In the genomic region with DNA sequence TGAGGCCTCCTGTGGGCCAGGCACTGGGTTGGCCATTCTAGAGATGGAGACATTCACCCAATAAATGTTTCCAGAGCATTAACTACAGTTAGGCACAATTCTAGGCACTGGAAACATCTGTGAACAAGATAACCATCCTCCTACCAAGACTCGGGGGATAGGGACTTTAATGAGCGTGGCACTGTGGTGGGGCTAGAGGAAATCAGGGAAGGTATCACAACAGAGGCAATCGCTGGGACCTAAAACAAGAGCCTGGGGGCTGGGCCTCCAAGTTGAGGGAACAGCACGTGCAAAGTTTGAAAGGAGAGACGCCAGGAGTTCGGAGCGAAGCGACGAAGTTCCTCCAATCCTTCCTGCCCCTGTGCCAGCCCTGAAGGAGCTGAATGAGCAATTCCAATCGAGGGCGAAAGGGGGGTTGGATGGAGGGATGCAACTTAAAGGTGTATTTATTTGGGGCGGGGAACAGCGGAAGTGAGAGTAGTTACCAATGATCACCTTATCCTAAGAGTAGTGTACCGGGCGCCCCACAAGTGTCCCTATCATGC, we compare ENCODE assay signal across 8 cellular contexts. TPM values are rescaled to one million over a fixed set of nuclear protein-coding genes. Genes with fewer than 3 reads are reported as not detected.
DNase-seq lines count a peak whose midpoint lies in the region; ATAC-seq and TF ChIP-seq lines count a peak whose summit lies in the region.

No MANE protein-coding gene starts in this region.

- H3K4me3 ChIP-seq in DND-41 (ENCODE audit: low read depth in 1 of 2, low read length in 2 of 2) = peak overlapping the region in 1 of 2 experiments; percentile 100; a peak in 3 of 4 replicates
- H3K4me3 ChIP-seq in Jurkat, Clone E6-1 (ENCODE audit: low read length) = peak overlapping the region; percentile 58
- peak overlapping the region; percentile 83 for H3K4me3 ChIP-seq in neural cell (ENCODE audit: low read length)
- no peak overlapping the region for H3K4me3 ChIP-seq in aorta (ENCODE audit: low read length in 2 of 2)

- H3F3A ChIP-seq in neural cell (ENCODE audit: insufficient read depth, low read length, poor library complexity, severe bottlenecking) = peaks cover 4% of the 10 kb centered on the region

- H3K27me3 ChIP-seq in DND-41 (ENCODE audit: insufficient read depth, low read length, poor library complexity) (no peaks in the 10 kb centered on the region), neural cell (ENCODE audit: insufficient read depth, low read depth, low read length) (no peaks in the 10 kb centered on the region), aorta (ENCODE audit: control insufficient read depth in 1 of 2, insufficient read depth in 2 of 2, low read length in 1 of 2) (no peaks in the 10 kb centered on the region)

- H3K4me1 ChIP-seq in DND-41 (ENCODE audit: insufficient read depth, low read length) = peaks cover 32% of the 10 kb centered on the region
- H3K4me1 ChIP-seq in aorta (ENCODE audit: control insufficient read depth in 1 of 2, insufficient read depth in 2 of 2, low read length in 2 of 2) = no peaks in the 10 kb centered on the region

- H3K9ac ChIP-seq in DND-41 (ENCODE audit: low read depth, low read length) = peak overlapping the region; percentile 80
- peak overlapping the region; percentile 58 for H3K9ac ChIP-seq in neural cell (ENCODE audit: low read length)

- H3K27me3 Mint-ChIP-seq in dendritic cell treated with granulocyte-macrophage colony-stimulating factor and Interleukin-4, amounts not matched to agents 40 ng/mL and 50 ng/mL, for 4 days = no peaks in the 10 kb centered on the region

- TF ChIP-seq CTCF in DND-41 (IDR thresholded peaks at IDR 0.05; ENCODE audit: borderline replicate concordance, extremely low read depth, low read length, poor library complexity, severe bottlenecking) = no peak
- TF ChIP-seq CTCF in neural cell (IDR thresholded peaks at IDR 0.05; ENCODE audit: poor library complexity, severe bottlenecking) = no peak

- peak overlapping the region; percentile 94 for H3K27ac Mint-ChIP-seq in dendritic cell treated with granulocyte-macrophage colony-stimulating factor and Interleukin-4, amounts not matched to agents 40 ng/mL and 50 ng/mL, for 4 days

- peaks cover 74% of the 10 kb centered on the region for H3K36me3 Mint-ChIP-seq in dendritic cell treated with granulocyte-macrophage colony-stimulating factor and Interleukin-4, amounts not matched to agents 40 ng/mL and 50 ng/mL, for 4 days (ENCODE audit: low read depth)

- peaks cover 78% of the 10 kb centered on the region for H3K4me1 Mint-ChIP-seq in dendritic cell treated with granulocyte-macrophage colony-stimulating factor and Interleukin-4, amounts not matched to agents 40 ng/mL and 50 ng/mL, for 4 days (ENCODE audit: low read depth)

- no peak; the same call in 2 of the 3 replicates for ATAC-seq in DND-41 (ENCODE audit: insufficient read depth, low read depth)
- ATAC-seq in aorta (ENCODE audit: low FRiP score) = no peak

- intact Hi-C loops in dendritic cell treated with granulocyte-macrophage colony-stimulating factor and Interleukin-4, amounts not matched to agents 40 ng/mL and 50 ng/mL, for 4 days (cut with micrococcal nuclease) = no loop called here
- intact Hi-C loops in aorta (cut with DNase I) = no loop called here

- H3K4me2 ChIP-seq in DND-41 (ENCODE audit: insufficient read depth, low read length) (peak overlapping the region; percentile 100), neural cell (ENCODE audit: low read length) (no peak overlapping the region)

- H3K9me3 Mint-ChIP-seq in dendritic cell treated with granulocyte-macrophage colony-stimulating factor and Interleukin-4, amounts not matched to agents 40 ng/mL and 50 ng/mL, for 4 days = no peaks in the 10 kb centered on the region

- no peak for TF ChIP-seq EP300 in neural cell (conservative IDR thresholded peaks at IDR 0.05; ENCODE audit: poor library complexity, severe bottlenecking)

- H4K20me1 ChIP-seq in DND-41 (ENCODE audit: insufficient read depth, low read length) = peaks cover 55% of the 10 kb centered on the region
- H4K20me1 ChIP-seq in neural cell (ENCODE audit: insufficient read depth) = no peaks in the 10 kb centered on the region

- H2AFZ ChIP-seq in DND-41 (ENCODE audit: low read depth, low read length) (peak overlapping the region; percentile 87), neural cell (ENCODE audit: low read depth, low read length) (peak overlapping the region; percentile 61)

- H3K36me3 ChIP-seq in DND-41 (ENCODE audit: insufficient read depth, low read length) (peaks cover 72% of the 10 kb centered on the region), neural cell (ENCODE audit: insufficient read depth, low read length) (no peaks in the 10 kb centered on the region), aorta (ENCODE audit: control insufficient read depth in 1 of 2, insufficient read depth in 2 of 2, low read length in 1 of 2) (peaks cover 0 to 10% of the 10 kb centered on the region in 2 donors)

- H3K27ac ChIP-seq in DND-41 (ENCODE audit: low read length) (peak overlapping the region; percentile 79), neural cell (ENCODE audit: low read length) (peak overlapping the region; percentile 54), aorta (ENCODE audit: low read depth in 1 of 2, low read length in 2 of 2) (peak overlapping the region in 1 of 2 donors; percentile 49)

- H3K9me2 ChIP-seq in neural cell (ENCODE audit: insufficient read depth, low read length) = no peaks in the 10 kb centered on the region

- H3K4me3 Mint-ChIP-seq in dendritic cell treated with granulocyte-macrophage colony-stimulating factor and Interleukin-4, amounts not matched to agents 40 ng/mL and 50 ng/mL, for 4 days = peak overlapping the region; percentile 87

- 22% methylated on average over 15 of the region's 15 CpGs for WGBS in aorta, 2 donors

- H3K9me3 ChIP-seq in DND-41 (ENCODE audit: insufficient read depth, low read length, severe bottlenecking) (no peaks in the 10 kb centered on the region), neural cell (ENCODE audit: low read length) (no peaks in the 10 kb centered on the region), aorta (ENCODE audit: control insufficient read depth, low read length) (no peaks in the 10 kb centered on the region)

- H3K79me2 ChIP-seq in DND-41 (ENCODE audit: insufficient read depth, low read length) (peaks cover 42% of the 10 kb centered on the region), neural cell (replicated peaks; ENCODE audit: insufficient read depth, low read length) (no peaks in the 10 kb centered on the region)

- DNase-seq in DND-41 (no peak), NCI-H2029 (lab: John Stamatoyannopoulos, UW) (no peak), amniotic stem cell (lab: John Stamatoyannopoulos, UW) (no peak), aorta (no peak), NOMO-1 (lab: John Stamatoyannopoulos, UW; ENCODE audit: unreplicated experiment in 2 of 2) (no peak)
- no peak for DNase-seq in Jurkat, Clone E6-1 (ENCODE audit: low read depth, low spot score)

- TF ChIP-seq RAD21 in neural cell (conservative IDR thresholded peaks at IDR 0.05) = no peak

TF ChIP-seq in neural cell, 6 proteins besides CTCF, POLR2A, EP300 and RAD21 (continues in another document):
- TF ChIP-seq MXI1 (conservative IDR thresholded peaks at IDR 0.05; ENCODE audit: poor library complexity, severe bottlenecking) (no peak), EZH2 (IDR thresholded peaks at IDR 0.05; ENCODE audit: borderline replicate concordance, insufficient read depth, low read length, poor library complexity, severe bottlenecking) (no peak)
- TF ChIP-seq, protein P1, sequence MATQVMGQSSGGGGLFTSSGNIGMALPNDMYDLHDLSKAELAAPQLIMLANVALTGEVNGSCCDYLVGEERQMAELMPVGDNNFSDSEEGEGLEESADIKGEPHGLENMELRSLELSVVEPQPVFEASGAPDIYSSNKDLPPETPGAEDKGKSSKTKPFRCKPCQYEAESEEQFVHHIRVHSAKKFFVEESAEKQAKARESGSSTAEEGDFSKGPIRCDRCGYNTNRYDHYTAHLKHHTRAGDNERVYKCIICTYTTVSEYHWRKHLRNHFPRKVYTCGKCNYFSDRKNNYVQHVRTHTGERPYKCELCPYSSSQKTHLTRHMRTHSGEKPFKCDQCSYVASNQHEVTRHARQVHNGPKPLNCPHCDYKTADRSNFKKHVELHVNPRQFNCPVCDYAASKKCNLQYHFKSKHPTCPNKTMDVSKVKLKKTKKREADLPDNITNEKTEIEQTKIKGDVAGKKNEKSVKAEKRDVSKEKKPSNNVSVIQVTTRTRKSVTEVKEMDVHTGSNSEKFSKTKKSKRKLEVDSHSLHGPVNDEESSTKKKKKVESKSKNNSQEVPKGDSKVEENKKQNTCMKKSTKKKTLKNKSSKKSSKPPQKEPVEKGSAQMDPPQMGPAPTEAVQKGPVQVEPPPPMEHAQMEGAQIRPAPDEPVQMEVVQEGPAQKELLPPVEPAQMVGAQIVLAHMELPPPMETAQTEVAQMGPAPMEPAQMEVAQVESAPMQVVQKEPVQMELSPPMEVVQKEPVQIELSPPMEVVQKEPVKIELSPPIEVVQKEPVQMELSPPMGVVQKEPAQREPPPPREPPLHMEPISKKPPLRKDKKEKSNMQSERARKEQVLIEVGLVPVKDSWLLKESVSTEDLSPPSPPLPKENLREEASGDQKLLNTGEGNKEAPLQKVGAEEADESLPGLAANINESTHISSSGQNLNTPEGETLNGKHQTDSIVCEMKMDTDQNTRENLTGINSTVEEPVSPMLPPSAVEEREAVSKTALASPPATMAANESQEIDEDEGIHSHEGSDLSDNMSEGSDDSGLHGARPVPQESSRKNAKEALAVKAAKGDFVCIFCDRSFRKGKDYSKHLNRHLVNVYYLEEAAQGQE (IDR thresholded peaks at IDR 0.05; ENCODE audit: borderline replicate concordance) = no peak

RNA-seq across cellular contexts. Expression of a gene that starts 0.8 kb away (rescaled TPM):
- 140 TPM for polyA plus RNA-seq in Jurkat, Clone E6-1 (2012; ENCODE audit: insufficient read depth, insufficient read length)
- polyA plus RNA-seq in neural cell (13.1 and 20.2 TPM in 2 replicates), aorta (10 to 100 TPM in 1 of 2 donors, 1 to 10 TPM in 1; 5.4 to 27.7 TPM)
- 9.4 and 14.1 TPM in 2 replicates for polyA minus RNA-seq in neural cell
- 10 to 100 TPM; 13.2 to 26.9 TPM for total RNA-seq in aorta

RNA-seq across cellular contexts. Expression of a gene that starts 7.1 kb away (rescaled TPM):
- polyA plus RNA-seq in Jurkat, Clone E6-1 (2012; ENCODE audit: insufficient read depth, insufficient read length) = 23.3 TPM
- polyA plus RNA-seq in neural cell (18.5 and 27.7 TPM in 2 replicates), aorta (100 to 1,000 TPM in 1 of 2 donors, 10 to 100 TPM in 1; 53.5 to 126 TPM)
- polyA minus RNA-seq in neural cell = 16.7 and 20.7 TPM in 2 replicates
- total RNA-seq in aorta = 10 to 100 TPM; 82.6 to 91.0 TPM

RNA-seq across cellular contexts. Expression of a gene that starts 17.9 kb away (rescaled TPM):
- 1.6 TPM for polyA plus RNA-seq in Jurkat, Clone E6-1 (2012; ENCODE audit: insufficient read depth, insufficient read length)
- 2.2 TPM in 1 of 2 replicates, not detected in the other for polyA plus RNA-seq in neural cell
- polyA minus RNA-seq in neural cell = not detected in 2 replicates
- total RNA-seq in aorta = 1 to 10 TPM in 1 of 2 donors, under 1 TPM in 1; 0.52 to 1.5 TPM
- 1 to 10 TPM; 1.1 to 1.6 TPM for polyA plus RNA-seq in aorta

RNA-seq across cellular contexts. Expression of a gene that starts 35.4 kb away (rescaled TPM):
- 2.4 TPM for polyA plus RNA-seq in Jurkat, Clone E6-1 (2012; ENCODE audit: insufficient read depth, insufficient read length)
- not detected in 2 replicates for polyA plus RNA-seq in neural cell
- polyA minus RNA-seq in neural cell = not detected in 2 replicates
- under 1 TPM; 0.48 to 0.62 TPM for total RNA-seq in aorta
- 1 to 10 TPM in 1 of 2 donors, under 1 TPM in 1; 0.05 to 5.1 TPM for polyA plus RNA-seq in aorta

RNA-seq across cellular contexts. Expression of a gene that starts 49.3 kb away (rescaled TPM):
- not detected for polyA plus RNA-seq in Jurkat, Clone E6-1 (2012; ENCODE audit: insufficient read depth, insufficient read length)
- polyA plus RNA-seq in neural cell = not detected in 2 replicates
- not detected in 2 replicates for polyA minus RNA-seq in neural cell
- total RNA-seq in aorta = not detected
- under 1 TPM in 1 of 2 donors, not detected in 1; 0.03 TPM for polyA plus RNA-seq in aorta

Comparison
In these comparisons a context has a peak if more than half of its experiments do, and no peak if none do; other contexts are left out.
1. H3K4me3 ChIP-seq: peak in Jurkat, Clone E6-1 (single experiment) and neural cell (single experiment); none in aorta (0 of 2).